Comparison of ENCODE assay signal across 19 cellular contexts in genomic region chr11:635945-636510, GRCh38. TPM values are rescaled to one million over a fixed set of nuclear protein-coding genes. Genes with fewer than 3 reads are reported as not detected.
"Had no signal": no experiment of that assay in that cellular context is flagged by ENCODE, and none has a peak within 500 bp of the region (broad histone marks: within the 10 kb centered on the region; RNA-seq: fewer than 3 reads in every experiment).

No MANE protein-coding gene starts in this region.

- H3K4me1 Mint-ChIP-seq: activated T-helper 17 cell treated with anti-CD3 and anti-CD28 coated beads, Interleukin-2, amount 50 U/mL, for 72 hours had no signal

- ATAC-seq: activated CD4-positive, alpha-beta T cell treated with anti-CD3 and anti-CD28 coated beads for 36 hours; activated CD8-positive, alpha-beta T cell treated with anti-CD3 and anti-CD28 coated beads for 36 hours; activated T-helper 17 cell treated with anti-CD3 and anti-CD28 coated beads, Interleukin-2, amount 50 U/mL, for 72 hours had no signal

- DNase-seq: activated CD4-positive, alpha-beta T cell treated with anti-CD3 and anti-CD28 coated beads for 36 hours; activated CD8-positive, alpha-beta T cell treated with anti-CD3 and anti-CD28 coated beads for 36 hours; activated naive CD4-positive, alpha-beta T cell treated with anti-CD3 and anti-CD28 coated beads, Interleukin-2, amount 10 ng/mL, durations not matched to agents 7 days and 5 days; amygdala; brain microvascular endothelial cell; cerebellar nuclear complex; dermis blood vessel endothelial cell; hypothalamus; small intestine; T1000 had no signal

- H3K4me3 Mint-ChIP-seq: activated CD4-positive, alpha-beta T cell treated with anti-CD3 and anti-CD28 coated beads for 36 hours; activated CD8-positive, alpha-beta T cell treated with anti-CD3 and anti-CD28 coated beads for 36 hours; activated naive CD4-positive, alpha-beta T cell treated with anti-CD3 and anti-CD28 coated beads, Interleukin-2, amount 10 ng/mL, durations not matched to agents 7 days and 5 days; activated T-helper 17 cell treated with anti-CD3 and anti-CD28 coated beads, Interleukin-2, amount 50 U/mL, for 72 hours had no signal

- H3K27ac ChIP-seq: brain microvascular endothelial cell, neutrophil, SJSA1, tibial nerve, VCaP had no signal

- H3K9me3 ChIP-seq: neutrophil, SJSA1, tibial nerve had no signal

- H3K4me3 ChIP-seq: SJSA1 had no signal

- H3K36me3 ChIP-seq: brain microvascular endothelial cell, neutrophil, SJSA1 had no signal

- H3K9me3 Mint-ChIP-seq: activated CD8-positive, alpha-beta T cell treated with anti-CD3 and anti-CD28 coated beads for 36 hours; activated naive CD4-positive, alpha-beta T cell treated with anti-CD3 and anti-CD28 coated beads, Interleukin-2, amount 10 ng/mL, durations not matched to agents 7 days and 5 days; activated T-helper 17 cell treated with anti-CD3 and anti-CD28 coated beads, Interleukin-2, amount 50 U/mL, for 72 hours had no signal

- H3K27me3 ChIP-seq: SJSA1 had no signal

- H3K4me1 ChIP-seq: SJSA1 had no signal

- H3K27ac Mint-ChIP-seq: activated CD4-positive, alpha-beta T cell treated with anti-CD3 and anti-CD28 coated beads for 36 hours; activated CD8-positive, alpha-beta T cell treated with anti-CD3 and anti-CD28 coated beads for 36 hours; activated naive CD4-positive, alpha-beta T cell treated with anti-CD3 and anti-CD28 coated beads, Interleukin-2, amount 10 ng/mL, durations not matched to agents 7 days and 5 days; activated T-helper 17 cell treated with anti-CD3 and anti-CD28 coated beads, Interleukin-2, amount 50 U/mL, for 72 hours; progenitor cell of endocrine pancreas had no signal

RNA-seq across cellular contexts. Expression of gene DRD4, which starts 1.0 kb away (rescaled TPM):
- total RNA-seq: glomerular endothelial cell, SJSA1 had no signal

RNA-seq across cellular contexts. Expression of gene SCT, which starts 9.0 kb away (rescaled TPM):
- total RNA-seq: activated CD4-positive, alpha-beta T cell treated with anti-CD3 and anti-CD28 coated beads for 36 hours; activated CD8-positive, alpha-beta T cell treated with anti-CD3 and anti-CD28 coated beads for 36 hours; activated T-helper 17 cell treated with anti-CD3 and anti-CD28 coated beads, Interleukin-2, amount 50 U/mL, for 72 hours; dermis blood vessel endothelial cell; esophagus mucosa; glomerular endothelial cell; SJSA1; tibial nerve had no signal
- polyA plus RNA-seq: right cardiac atrium had no signal

RNA-seq across cellular contexts. Expression of gene CDHR5, which starts 11.3 kb away (rescaled TPM):
- total RNA-seq: activated CD4-positive, alpha-beta T cell treated with anti-CD3 and anti-CD28 coated beads for 36 hours; activated CD8-positive, alpha-beta T cell treated with anti-CD3 and anti-CD28 coated beads for 36 hours; activated T-helper 17 cell treated with anti-CD3 and anti-CD28 coated beads, Interleukin-2, amount 50 U/mL, for 72 hours; dermis blood vessel endothelial cell; esophagus mucosa; glomerular endothelial cell; right cardiac atrium; SJSA1; tibial nerve had no signal
